Comparison of ENCODE assay signal across 26 cellular contexts in genomic region chr12:31772685-31773222, GRCh38. TPM values are rescaled to one million over a fixed set of nuclear protein-coding genes. Genes with fewer than 3 reads are reported as not detected.
A peak's percentile ranks its signal among the peaks of the same experiment; 100 is the strongest.
DNase-seq lines count a peak whose midpoint lies in the region; ATAC-seq, FAIRE-seq and TF ChIP-seq lines count a peak whose summit lies in the region.
"Had no signal": no experiment of that assay in that cellular context is flagged by ENCODE, and none has a peak within 500 bp of the region (broad histone marks: within the 10 kb centered on the region; RNA-seq: fewer than 3 reads in every experiment).

No MANE protein-coding gene starts in this region.

- H3K9me3 ChIP-seq in GM12878 (replicated peaks; ENCODE audit: control insufficient read depth, insufficient read depth, low read length) (no peaks in the 10 kb centered on the region), right lobe of liver (no peaks in the 10 kb centered on the region)
- H3K9me3 ChIP-seq in CD4-positive, alpha-beta T cell (ENCODE audit: control insufficient read depth, low read length), result no peaks in the 10 kb centered on the region
- H3K9me3 ChIP-seq: mucosa of descending colon, Peyer's patch, SJSA1 had no signal

- CTCF ChIA-PET in GM12878 (lab: Yijun Ruan, JAX), result interaction anchor here (1.2 to 2.3 kb wide), 6 partner anchors 10 to 90 kb away, joined by 3 to 7 read pairs (median 3); no protein-coding TSS in a partner anchor
- CTCF ChIA-PET in CD4-positive, alpha-beta T cell (lab: Charles Lee), result no interaction called here

- RAD21 ChIA-PET in GM12878 (lab: Charles Lee; ENCODE audit: unreplicated experiment), result interaction anchor here (0.8 to 3.7 kb wide), 7 partner anchors 12 to 119 kb away, joined by 3 to 16 read pairs (median 4); no protein-coding TSS in a partner anchor

- peaks cover 14% of the 10 kb centered on the region for H3K4me1 ChIP-seq in GM12878 (ENCODE audit: control insufficient read depth, insufficient read depth, low read length)
- peaks cover 0 to 31% (median 13%) of the 10 kb centered on the region in 4 donors for H3K4me1 ChIP-seq in right lobe of liver
- H3K4me1 ChIP-seq: neural progenitor cell, Peyer's patch, SJSA1 had no signal

- H3K4me1 Mint-ChIP-seq in stimulated activated naive B cell treated with anti-CD40 and anti-IgM and Interleukin-4, amounts not matched to agents 10 μg/mL and 1 μg/mL and 100 μg/mL, for 72 hours, result peaks cover 17 to 26% of the 10 kb centered on the region in 2 donors
- H3K4me1 Mint-ChIP-seq in CD4-positive, alpha-beta T cell (ENCODE audit: low read depth), result peaks cover 22% of the 10 kb centered on the region
- H3K4me1 Mint-ChIP-seq: neural progenitor cell, T-helper 17 cell had no signal

- no peak for TF ChIP-seq RAD21 in GM12878 (IDR thresholded peaks at IDR 0.05; ENCODE audit: insufficient read depth, low read depth, low read length)

- H3K79me2 ChIP-seq in GM12878 (ENCODE audit: control insufficient read depth, insufficient read depth, low read length), result no peaks in the 10 kb centered on the region

- 100% methylated on average over 5 of the region's 5 CpGs for WGBS in GM12878 (ENCODE audit: insufficient coverage, insufficient replicate concordance, low lambda C conversion rate, missing lambda C conversion rate)
- 52% methylated on average over 5 of the region's 5 CpGs for WGBS in right lobe of liver (ENCODE audit: insufficient coverage, low coverage, low lambda C conversion rate, missing lambda C conversion rate)

- H3K27ac ChIP-seq in GM12878 (ENCODE audit: control insufficient read depth, insufficient read depth) (no peak overlapping the region), right lobe of liver (peak overlapping the region in 1 of 3 donors; percentile 75)
- H3K27ac ChIP-seq in CD4-positive, alpha-beta T cell (ENCODE audit: low read depth, low read length), result no peak overlapping the region
- H3K27ac ChIP-seq: BLaER1 treated with 17β-estradiol and CSF1 and Interleukin-3, amounts not matched to agents 10 nM and 100 nM; neural progenitor cell; Peyer's patch; SJSA1; VCaP had no signal

- H2AFZ ChIP-seq in GM12878 (ENCODE audit: control insufficient read depth, low read depth, low read length), result no peak overlapping the region
- H2AFZ ChIP-seq: neural progenitor cell had no signal

- in situ Hi-C loops in GM12878 (cut with MboI), result no loop called here

- TF ChIP-seq POLR2A in GM12878 (IDR thresholded peaks at IDR 0.05; ENCODE audit: low read depth, low read length) (no peak), right lobe of liver (IDR thresholded peaks at IDR 0.05) (no peak)

- no TSS peak for BruUV-seq in GM12878 (replicated peaks; lab: Mats Ljungman, UMichigan)

- H3K36me3 ChIP-seq in GM12878 (ENCODE audit: control insufficient read depth in 2 of 2, insufficient read depth in 2 of 2, low read length in 1 of 2) (no peaks in the 10 kb centered on the region), right lobe of liver (no peaks in the 10 kb centered on the region)
- H3K36me3 ChIP-seq: BLaER1 treated with 17β-estradiol and CSF1 and Interleukin-3, amounts not matched to agents 10 nM and 100 nM; neural progenitor cell; Peyer's patch; SJSA1 had no signal

- H3K27me3 Mint-ChIP-seq in stimulated activated naive B cell treated with anti-CD40 and anti-IgM and Interleukin-4, amounts not matched to agents 10 μg/mL and 1 μg/mL and 100 μg/mL, for 72 hours, result no peaks in the 10 kb centered on the region
- no peaks in the 10 kb centered on the region for H3K27me3 Mint-ChIP-seq in CD4-positive, alpha-beta T cell
- H3K27me3 Mint-ChIP-seq: T-helper 17 cell had no signal

- TF ChIP-seq CTCF in GM12878 (IDR thresholded peaks at IDR 0.05 in 2 of 3, conservative IDR thresholded peaks at IDR 0.05 in 1 of 3; ENCODE audit: control insufficient read depth in 2 of 3, extremely low read depth in 1 of 3, insufficient read depth in 1 of 3, low read depth in 3 of 3, low read length in 3 of 3) (no peak), right lobe of liver (IDR thresholded peaks at IDR 0.05) (peak in 1 of 4 donors; percentile 18)
- TF ChIP-seq CTCF in CD4-positive, alpha-beta T cell (IDR thresholded peaks at IDR 0.05), result no peak

- no peaks in the 10 kb centered on the region for H3K27me3 ChIP-seq in GM12878 (replicated peaks in 1 of 2; ENCODE audit: control insufficient read depth in 2 of 2, insufficient read depth in 2 of 2, low read length in 1 of 2)
- no peaks in the 10 kb centered on the region for H3K27me3 ChIP-seq in right lobe of liver
- H3K27me3 ChIP-seq in CD4-positive, alpha-beta T cell (ENCODE audit: control insufficient read depth, insufficient read depth, low read length), result no peaks in the 10 kb centered on the region
- H3K27me3 ChIP-seq: BLaER1 treated with 17β-estradiol and CSF1 and Interleukin-3, amounts not matched to agents 10 nM and 100 nM; neural progenitor cell; Peyer's patch; SJSA1 had no signal

- H3K4me2 ChIP-seq in GM12878 (ENCODE audit: control insufficient read depth, insufficient read depth), result no peak overlapping the region
- H3K4me2 ChIP-seq: neural progenitor cell had no signal

- SMC1A ChIA-PET in GM12878 (lab: Charles Lee; ENCODE audit: uncharacterized antibody, unreplicated experiment), result interaction anchor here (0.8 to 4.5 kb wide), 12 partner anchors 10 to 120 kb away, joined by 3 to 25 read pairs (median 4); no protein-coding TSS in a partner anchor

- no peak overlapping the region for H3K9ac ChIP-seq in GM12878 (ENCODE audit: control insufficient read depth, insufficient read depth, low read length)
- H3K9ac ChIP-seq: BLaER1 treated with 17β-estradiol and CSF1 and Interleukin-3, amounts not matched to agents 10 nM and 100 nM; neural progenitor cell had no signal

- no peak for TF ChIP-seq EP300 in GM12878 (IDR thresholded peaks at IDR 0.05; ENCODE audit: borderline replicate concordance in 1 of 2, control insufficient read depth in 1 of 2, low read depth in 2 of 2, low read length in 2 of 2)

- no peak overlapping the region for H3K4me3 Mint-ChIP-seq in stimulated activated naive B cell treated with anti-CD40 and anti-IgM and Interleukin-4, amounts not matched to agents 10 μg/mL and 1 μg/mL and 100 μg/mL, for 72 hours
- H3K4me3 Mint-ChIP-seq in CD4-positive, alpha-beta T cell, result no peak overlapping the region
- H3K4me3 Mint-ChIP-seq: neural progenitor cell, T-helper 17 cell had no signal

- DNase-seq in activated CD8-positive, alpha-beta memory T cell treated with anti-CD3 and anti-CD28 coated beads for 24 hours, result peak; percentile 17
- DNase-seq in activated CD8-positive, alpha-beta memory T cell treated with anti-CD3 and anti-CD28 coated beads, Interleukin-2, amount 50 U/mL, for 48 hours, result no peak
- DNase-seq in GM12878 (ENCODE audit: low read depth, low spot score) (no peak), right lobe of liver (no peak), NAMALWA (ENCODE audit: low spot score) (no peak)
- DNase-seq in stimulated activated naive B cell treated with anti-CD40 and anti-IgM and Interleukin-4, amounts not matched to agents 10 μg/mL and 1 μg/mL and 100 μg/mL, for 72 hours, result no peak
- no peak for DNase-seq in CD4-positive, alpha-beta T cell
- DNase-seq: activated CD4-positive, alpha-beta T cell treated with anti-CD3 and anti-CD28 coated beads, Interleukin-2, amount 50 U/mL, for 48 hours; central memory CD4-positive, alpha-beta T cell; erythroblast; GDM1; GOT3; KG1; kidney glomerular epithelial cell; mucosa of descending colon; NCI-H187; NCI-H345; Peyer's patch; substantia nigra; T-helper 17 cell had no signal

- no peaks in the 10 kb centered on the region for H3K36me3 Mint-ChIP-seq in stimulated activated naive B cell treated with anti-CD40 and anti-IgM and Interleukin-4, amounts not matched to agents 10 μg/mL and 1 μg/mL and 100 μg/mL, for 72 hours
- H3K36me3 Mint-ChIP-seq in CD4-positive, alpha-beta T cell (ENCODE audit: low read depth), result no peaks in the 10 kb centered on the region
- H3K36me3 Mint-ChIP-seq: neural progenitor cell had no signal

- intact Hi-C loops in GM12878 (cut with micrococcal nuclease; ENCODE audit: unreplicated experiment), result no loop called here
- intact Hi-C loops in right lobe of liver (cut with DNase I), result no loop called here
- intact Hi-C loops in CD4-positive, alpha-beta T cell (cut with DNase I, micrococcal nuclease), result no loop called here

- H3K9me3 Mint-ChIP-seq in stimulated activated naive B cell treated with anti-CD40 and anti-IgM and Interleukin-4, amounts not matched to agents 10 μg/mL and 1 μg/mL and 100 μg/mL, for 72 hours, result no peaks in the 10 kb centered on the region
- no peaks in the 10 kb centered on the region for H3K9me3 Mint-ChIP-seq in CD4-positive, alpha-beta T cell

- POLR2A ChIA-PET in GM12878 (lab: Charles Lee), result interaction anchor here (0.6 to 3.1 kb wide), 7 partner anchors 9 to 48 kb away, joined by 4 to 13 read pairs (median 7); no protein-coding TSS in a partner anchor
- POLR2A ChIA-PET in CD4-positive, alpha-beta T cell (lab: Charles Lee), result interaction anchor here (1.4 kb wide), 1 partner anchor 187 kb away, joined by 3 read pairs; no protein-coding TSS in a partner anchor

- no peak for FAIRE-seq in GM12878 (lab: Jason Lieb, UNC)
- FAIRE-seq: frontal cortex had no signal

- no peaks in the 10 kb centered on the region for H4K20me1 ChIP-seq in GM12878 (ENCODE audit: control insufficient read depth, insufficient read depth)
- H4K20me1 ChIP-seq: BLaER1 treated with 17β-estradiol and CSF1 and Interleukin-3, amounts not matched to agents 10 nM and 100 nM had no signal

- H3K4me3 ChIP-seq in GM12878 (no peak overlapping the region), right lobe of liver (no peak overlapping the region)
- H3K4me3 ChIP-seq: BLaER1 treated with 17β-estradiol and CSF1 and Interleukin-3, amounts not matched to agents 10 nM and 100 nM; mucosa of descending colon; neural progenitor cell; Peyer's patch; SJSA1 had no signal

- ATAC-seq in GM12878 (no peak), right lobe of liver (peak; percentile 9 to 60 (median 32)), HG02610 (IDR thresholded peaks at IDR 0.05; ENCODE audit: unreplicated experiment) (no peak)
- ATAC-seq in stimulated activated naive B cell treated with anti-CD40 and anti-IgM and Interleukin-4, amounts not matched to agents 10 μg/mL and 1 μg/mL and 100 μg/mL, for 72 hours (replicated peaks), result no peak
- no peak for ATAC-seq in CD4-positive, alpha-beta T cell (ENCODE audit: poor library complexity)
- ATAC-seq: mucosa of descending colon, T-helper 17 cell had no signal

- peak overlapping the region; percentile 51 for H3K27ac Mint-ChIP-seq in stimulated activated naive B cell treated with anti-CD40 and anti-IgM and Interleukin-4, amounts not matched to agents 10 μg/mL and 1 μg/mL and 100 μg/mL, for 72 hours
- H3K27ac Mint-ChIP-seq in CD4-positive, alpha-beta T cell, result no peak overlapping the region
- H3K27ac Mint-ChIP-seq: neural progenitor cell, T-helper 17 cell had no signal

RNA-seq across cellular contexts. Expression of gene AMN1, which starts 43.9 kb away (rescaled TPM):
- 28.2 and 31.0 TPM in 2 replicates for total RNA-seq in GM12878 (2013; cell fraction: nucleolus; rRNA removed)
- total RNA-seq in GM12878 (2014; rRNA removed) (6.8 and 7.5 TPM in 2 replicates), GM12878 (2014; rRNA removed; fragmentation: Illumina TruSeq; extraction: Trizol) (7.3 and 7.8 TPM in 2 replicates), GM12878 (2021) (5.3 and 5.4 TPM in 2 replicates), right lobe of liver (1 to 10 TPM; 1.2 to 7.3 (median 2.8) TPM)
- 3.7 TPM for polyA plus RNA-seq in GM12878 (2011; ENCODE audit: low read depth)
- polyA plus RNA-seq in GM12878 (2011; rRNA removed) (15.9 and 23.5 TPM in 2 replicates), GM12878 (2014; fragmentation: Illumina TruSeq; extraction: Trizol) (7.8 and 22.9 TPM in 2 replicates), GM12878 (2014; fragmentation: Nextera tagmentation; extraction: Ambion mirVana) (10 to 100 TPM; 15.2 to 19.3 TPM), GM12878 (2014; rRNA removed) (7.0 and 10.3 TPM in 2 replicates), GM12878 (2016; fragmentation: Nextera tagmentation; extraction: Ambion mirVana) (1 to 10 TPM; 8.8 to 9.8 TPM)
- 6.1 and 10.1 TPM in 2 replicates for polyA plus RNA-seq in GM12878 (2011; cell fraction: cytosol; rRNA removed)
- 6.8 and 9.1 TPM in 2 replicates for polyA plus RNA-seq in GM12878 (2011; cell fraction: nucleus; rRNA removed)
- 3.2 and 8.9 TPM in 2 replicates for polyA plus RNA-seq in GM12878 (2012)
- polyA minus RNA-seq in GM12878 (2011; rRNA and poly(A)+ RNA removed), result 5.8 and 8.9 TPM in 2 replicates
- polyA minus RNA-seq in GM12878 (2011; cell fraction: cytosol; rRNA and poly(A)+ RNA removed), result 1.9 and 4.0 TPM in 2 replicates
- 2.8 and 5.1 TPM in 2 replicates for polyA minus RNA-seq in GM12878 (2011; cell fraction: nucleus; rRNA and poly(A)+ RNA removed)
- 1 to 10 TPM; 6.9 to 8.5 TPM for total RNA-seq in CD4-positive, alpha-beta T cell

Comparison
In these comparisons a context has a peak if more than half of its experiments do, and no peak if none do; other contexts are left out.
1. ATAC-seq: peak in right lobe of liver (4 of 4); none in GM12878 (single experiment), stimulated activated naive B cell treated with anti-CD40 and anti-IgM and Interleukin-4, amounts not matched to agents 10 μg/mL and 1 μg/mL and 100 μg/mL, for 72 hours (0 of 2), HG02610 (single experiment) and CD4-positive, alpha-beta T cell (single experiment).